In the genomic region with DNA sequence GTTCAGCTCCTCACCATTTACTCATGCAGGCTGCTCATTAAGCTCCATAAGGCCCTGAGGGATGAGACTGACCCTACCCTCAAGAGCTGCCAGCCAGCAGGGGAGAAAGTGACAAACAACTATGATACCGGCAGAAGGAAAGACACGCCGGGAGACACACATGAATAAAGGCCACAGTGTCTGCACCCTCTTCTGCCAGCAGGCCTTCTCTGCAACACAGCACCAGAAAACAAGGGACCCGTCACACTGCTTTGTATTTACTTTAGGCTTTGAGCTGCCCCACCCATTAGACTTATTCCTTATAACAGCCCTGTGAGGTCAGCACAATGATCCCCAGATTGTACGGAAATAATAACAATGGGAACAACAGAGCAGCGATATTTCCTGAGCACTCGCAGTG, we compare ENCODE assay signal across 27 cellular contexts. TPM values are rescaled to one million over a fixed set of nuclear protein-coding genes. Genes with fewer than 3 reads are reported as not detected.
DNase-seq lines count a peak whose midpoint lies in the region; ATAC-seq and TF ChIP-seq lines count a peak whose summit lies in the region.
"Had no signal": no experiment of that assay in that cellular context is flagged by ENCODE, and none has a peak within 500 bp of the region (broad histone marks: within the 10 kb centered on the region; RNA-seq: fewer than 3 reads in every experiment).

No MANE protein-coding gene starts in this region.

- no peak for TF ChIP-seq CTCF in Peyer's patch (IDR thresholded peaks at IDR 0.05)

- TF ChIP-seq POLR2A in Peyer's patch (IDR thresholded peaks at IDR 0.05) = no peak

- H3K27ac ChIP-seq in Peyer's patch = no peak overlapping the region
- H3K27ac ChIP-seq: BLaER1 had no signal

- H3K27me3 ChIP-seq in HAP-1 (ENCODE audit: low read depth) (peaks cover 14% of the 10 kb centered on the region), Peyer's patch (no peaks in the 10 kb centered on the region)

- H3K4me1 ChIP-seq in HAP-1 = no peaks in the 10 kb centered on the region
- H3K4me1 ChIP-seq in Peyer's patch = no peaks in the 10 kb centered on the region
- H3K4me1 ChIP-seq: BE2C had no signal

- no peaks in the 10 kb centered on the region for H3K9me3 ChIP-seq in HAP-1
- no peaks in the 10 kb centered on the region for H3K9me3 ChIP-seq in Peyer's patch
- H3K9me3 ChIP-seq: BE2C, BLaER1 had no signal

- DNase-seq in NCI-H748 (lab: John Stamatoyannopoulos, UW; ENCODE audit: unreplicated experiment) (peak; percentile 54), NCI-H748 treated with DMSO at 0.1 percent for 48 hours (lab: John Stamatoyannopoulos, UW) (no peak), HT-29 (ENCODE audit: low spot score) (peak; percentile 15), NCI-H69 (lab: John Stamatoyannopoulos, UW) (peak; percentile 67), HAP-1 (ENCODE audit: low spot score in 2 of 2) (no peak), Peyer's patch (no peak)
- DNase-seq: 8988T; ACHN; BE2C; C1 segment of cervical spinal cord; CD4-positive, alpha-beta memory T cell; CD4-positive, CD25-positive, alpha-beta regulatory T cell; CD8-positive, alpha-beta memory T cell; COR-L47; DMS 273 treated with DMSO at 0.1 percent for 48 hours; DMS153; DMS53; DMS79; DND-41; EL; GDM1 had no signal

- no peaks in the 10 kb centered on the region for H3K36me3 ChIP-seq in HAP-1 (replicated peaks)
- no peaks in the 10 kb centered on the region for H3K36me3 ChIP-seq in Peyer's patch
- H3K36me3 ChIP-seq: BE2C, BLaER1 had no signal

- ATAC-seq in esophagus mucosa (peak; percentile 77), HG03457 (IDR thresholded peaks at IDR 0.05; ENCODE audit: unreplicated experiment) (no peak)
- ATAC-seq: GM12878 had no signal

- H3K4me3 ChIP-seq in HAP-1 (no peak overlapping the region), Peyer's patch (no peak overlapping the region)
- H3K4me3 ChIP-seq: BLaER1, GM12878 had no signal

- in situ Hi-C loops in HAP-1 (cut with MboI; ENCODE audit: low sequenced_read_pairs) = no loop called here

RNA-seq across cellular contexts. Expression of gene GABBR2, which starts 7.2 kb away (rescaled TPM):
- total RNA-seq in HT-29 (2014; rRNA removed; shearing (Covaris generic)) = not detected in 2 replicates
- total RNA-seq in esophagus mucosa (not detected), Peyer's patch (not detected)
- total RNA-seq: A673; CD4-positive, alpha-beta memory T cell; CD4-positive, CD25-positive, alpha-beta regulatory T cell; CD8-positive, alpha-beta memory T cell; G401 had no signal

Comparison
In these comparisons a context has a peak if more than half of its experiments do, and no peak if none do; other contexts are left out.
1. DNase-seq: peak in NCI-H748 (single experiment), HT-29 (single experiment) and NCI-H69 (single experiment); none in NCI-H748 treated with DMSO at 0.1 percent for 48 hours (single experiment), HAP-1 (0 of 2) and Peyer's patch (0 of 3).